ENCODE assay signal across 10 cellular contexts in the genomic region with DNA sequence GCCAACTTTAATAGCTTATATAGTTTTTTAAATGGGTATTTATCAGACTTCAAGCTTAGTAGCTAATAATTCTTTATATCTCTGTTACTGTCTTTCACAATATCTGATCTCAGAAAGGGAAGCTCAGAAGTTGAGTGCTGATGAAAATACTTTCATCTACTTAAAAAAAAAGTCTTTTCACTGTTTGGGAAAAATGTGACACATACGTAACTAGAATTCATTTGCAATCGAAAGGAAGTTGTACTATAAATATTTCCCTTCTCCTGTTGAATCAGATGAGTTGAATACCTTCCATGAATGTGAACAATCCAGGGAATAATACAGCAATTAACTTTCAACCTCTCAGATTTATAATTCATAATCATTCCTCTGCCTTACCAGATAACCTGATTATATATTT. TPM values are rescaled to one million over a fixed set of nuclear protein-coding genes. Genes with fewer than 3 reads are reported as not detected.
DNase-seq lines count a peak whose midpoint lies in the region; ATAC-seq, FAIRE-seq and TF ChIP-seq lines count a peak whose summit lies in the region.
"Had no signal": no experiment of that assay in that cellular context is flagged by ENCODE, and none has a peak within 500 bp of the region (broad histone marks: within the 10 kb centered on the region; RNA-seq: fewer than 3 reads in every experiment).

No MANE protein-coding gene starts in this region.

- no peak overlapping the region for H3K4me3 Mint-ChIP-seq in astrocyte (ENCODE audit: unreplicated experiment)

- POLR2A ChIA-PET in A673 (lab: Charles Lee; ENCODE audit: low non-redundant PET) = interaction anchor here (0.6 kb wide), 1 partner anchor 252 kb away, joined by 3 read pairs; no protein-coding TSS in a partner anchor

- H3K27me3 ChIP-seq in A673 (replicated peaks; ENCODE audit: insufficient read depth, low read depth, low read length, poor library complexity) (no peaks in the 10 kb centered on the region), astrocyte (ENCODE audit: insufficient read depth, low read length) (no peaks in the 10 kb centered on the region), trophoblast cell (ENCODE audit: insufficient read depth, low read length) (no peaks in the 10 kb centered on the region)
- H3K27me3 ChIP-seq: BLaER1 treated with 17β-estradiol and CSF1 and Interleukin-3, amounts not matched to agents 10 nM and 100 nM had no signal

- H3K27me3 Mint-ChIP-seq in astrocyte (ENCODE audit: low read depth, unreplicated experiment) = no peaks in the 10 kb centered on the region

- H3K4ac ChIP-seq in trophoblast cell (ENCODE audit: low read depth, low read length) = no peak overlapping the region

- no CpG with 5 or more reads among the region's 2 CpGs for WGBS in trophoblast cell (ENCODE audit: extremely low coverage, insufficient coverage, insufficient read length)

- no peak overlapping the region for H3K27ac Mint-ChIP-seq in astrocyte (ENCODE audit: unreplicated experiment)

- no peak overlapping the region for H3K9ac ChIP-seq in astrocyte (ENCODE audit: low read length)
- no peak overlapping the region for H3K9ac ChIP-seq in trophoblast cell (ENCODE audit: low read length)

- no peak overlapping the region for H4K8ac ChIP-seq in trophoblast cell (ENCODE audit: low read depth, low read length)

- TF ChIP-seq CTCF in A673 (conservative IDR thresholded peaks at IDR 0.05; ENCODE audit: low read depth, low read length) = no peak
- TF ChIP-seq CTCF in astrocyte (IDR thresholded peaks at IDR 0.05; ENCODE audit: insufficient read depth, low read depth, low read length) = no peak

- no peak for FAIRE-seq in astrocyte (lab: Jason Lieb, UNC)

- H3K4me3 ChIP-seq in A673 (ENCODE audit: low read depth, low read length, poor library complexity, severe bottlenecking) (peak overlapping the region; percentile 30), astrocyte (ENCODE audit: insufficient read depth, low read depth, low read length) (no peak overlapping the region), trophoblast cell (ENCODE audit: low read depth, low read length) (no peak overlapping the region)

- no peak overlapping the region for H2BK120ac ChIP-seq in trophoblast cell (ENCODE audit: insufficient read depth, low read length, poor library complexity)

- no peak overlapping the region for H2BK12ac ChIP-seq in trophoblast cell (ENCODE audit: low read length)

- ATAC-seq in GM18867 (IDR thresholded peaks at IDR 0.05; ENCODE audit: unreplicated experiment) = no peak

- H3K4me1 Mint-ChIP-seq in astrocyte (ENCODE audit: low read depth, unreplicated experiment) = peaks cover 27% of the 10 kb centered on the region

- CTCF ChIA-PET in A673 (lab: Charles Lee) = interaction anchor here (1.0 kb wide), 1 partner anchor 142 kb away, joined by 4 read pairs; no protein-coding TSS in a partner anchor

- H3K23ac ChIP-seq in trophoblast cell (ENCODE audit: low read length) = no peak overlapping the region

- H3K14ac ChIP-seq in trophoblast cell (ENCODE audit: low read length) = no peak overlapping the region

- H3K9me3 ChIP-seq in A673 (ENCODE audit: low read depth, low read length, poor library complexity, severe bottlenecking) = no peaks in the 10 kb centered on the region
- no peaks in the 10 kb centered on the region for H3K9me3 ChIP-seq in astrocyte (ENCODE audit: insufficient read depth, low read depth, low read length)
- no peaks in the 10 kb centered on the region for H3K9me3 ChIP-seq in trophoblast cell (ENCODE audit: insufficient read depth, low read depth, low read length)
- H3K9me3 ChIP-seq: BLaER1 treated with 17β-estradiol and CSF1 and Interleukin-3, amounts not matched to agents 10 nM and 100 nM had no signal

- peaks cover 19% of the 10 kb centered on the region for H3K36me3 ChIP-seq in A673 (ENCODE audit: insufficient read depth, low read length, poor library complexity, severe bottlenecking)
- H3K36me3 ChIP-seq in astrocyte (ENCODE audit: insufficient read depth, low read length) = no peaks in the 10 kb centered on the region
- no peaks in the 10 kb centered on the region for H3K36me3 ChIP-seq in trophoblast cell (ENCODE audit: control insufficient read depth in 1 of 2, insufficient read depth in 2 of 2, low read length in 2 of 2)
- H3K36me3 ChIP-seq: BLaER1 treated with 17β-estradiol and CSF1 and Interleukin-3, amounts not matched to agents 10 nM and 100 nM had no signal

- H3K36me3 Mint-ChIP-seq in astrocyte (ENCODE audit: low read depth, unreplicated experiment) = no peaks in the 10 kb centered on the region

- H3K27ac ChIP-seq in A673 (ENCODE audit: low read depth, low read length, poor library complexity, severe bottlenecking) (peak overlapping the region; percentile 52), astrocyte (ENCODE audit: low read depth, low read length) (no peak overlapping the region), trophoblast cell (ENCODE audit: low read depth, low read length) (no peak overlapping the region)
- H3K27ac ChIP-seq: BLaER1 treated with 17β-estradiol and CSF1 and Interleukin-3, amounts not matched to agents 10 nM and 100 nM had no signal

- H3K4me2 ChIP-seq in astrocyte (ENCODE audit: low read length) (no peak overlapping the region), trophoblast cell (ENCODE audit: low read length) (no peak overlapping the region)

- intact Hi-C loops in A673 (cut with micrococcal nuclease; ENCODE audit: unreplicated experiment) = loop anchor here (10.0 kb wide), 1 partner anchor 298 kb away; no protein-coding TSS in a partner anchor

- H3K79me1 ChIP-seq in trophoblast cell (ENCODE audit: low read length) = no peaks in the 10 kb centered on the region

- no peak overlapping the region for H2BK5ac ChIP-seq in trophoblast cell (ENCODE audit: low read depth, low read length, poor library complexity)

- H4K20me1 ChIP-seq in astrocyte (ENCODE audit: insufficient read depth, low read length) = no peaks in the 10 kb centered on the region
- H4K20me1 ChIP-seq: BLaER1 treated with 17β-estradiol and CSF1 and Interleukin-3, amounts not matched to agents 10 nM and 100 nM had no signal

- no peak overlapping the region for H2AK5ac ChIP-seq in trophoblast cell (ENCODE audit: low read length)

- no TSS peak for BruUV-seq in A673 (replicated peaks; lab: Mats Ljungman, UMichigan)

- no peak overlapping the region for H4K91ac ChIP-seq in trophoblast cell (ENCODE audit: low read depth, low read length)

- no peaks in the 10 kb centered on the region for H3K9me3 Mint-ChIP-seq in astrocyte (ENCODE audit: unreplicated experiment)

- H4K12ac ChIP-seq in trophoblast cell (ENCODE audit: low read depth, low read length) = no peak overlapping the region

- H2AFZ ChIP-seq in astrocyte (ENCODE audit: low read depth, low read length) (no peak overlapping the region), trophoblast cell (ENCODE audit: insufficient read depth, low read length, poor library complexity) (no peak overlapping the region)

- H3K79me2 ChIP-seq in astrocyte (ENCODE audit: insufficient read depth, low read length) (no peaks in the 10 kb centered on the region), trophoblast cell (ENCODE audit: control insufficient read depth, insufficient read depth, low read length, poor library complexity) (no peaks in the 10 kb centered on the region)

- H3K18ac ChIP-seq in trophoblast cell (ENCODE audit: low read length) = no peak overlapping the region

- peaks cover 22% of the 10 kb centered on the region for H3K4me1 ChIP-seq in A673 (ENCODE audit: insufficient read depth, low read length, poor library complexity, severe bottlenecking)
- peaks cover 17% of the 10 kb centered on the region for H3K4me1 ChIP-seq in astrocyte (ENCODE audit: insufficient read depth, low read length)
- no peaks in the 10 kb centered on the region for H3K4me1 ChIP-seq in trophoblast cell (ENCODE audit: control insufficient read depth in 1 of 2, insufficient read depth in 2 of 2, low read length in 2 of 2)

- DNase-seq in A673 (ENCODE audit: low spot score) = peak; percentile 24
- DNase-seq in ELR (ENCODE audit: low read depth) = peak; percentile 36
- peak; percentile 45 for DNase-seq in astrocyte (ENCODE audit: low read depth)
- DNase-seq in lung microvascular endothelial cell (ENCODE audit: low read depth in 2 of 2) = peak; percentile 51 to 53
- DNase-seq in HuH-7.5 (ENCODE audit: low spot score) = no peak
- DNase-seq in trophoblast cell = no peak
- DNase-seq: KG1, NCI-H187 treated with DMSO at 0.1 percent for 48 hours had no signal

RNA-seq across cellular contexts. Expression of a gene that starts 0.8 kb away (rescaled TPM):
- total RNA-seq in A673 (2021) = 26.2 and 27.0 TPM in 2 replicates
- total RNA-seq in astrocyte = 5.6 and 6.9 TPM in 2 replicates
- under 0.01 TPM in 1 of 2 replicates, not detected in the other for total RNA-seq in lung microvascular endothelial cell
- 1.4 and 1.7 TPM in 2 replicates for polyA plus RNA-seq in trophoblast cell (2013)

Comparison
In these comparisons a context has a peak if more than half of its experiments do, and no peak if none do; other contexts are left out.
1. DNase-seq: peak in A673 (single experiment), ELR (single experiment), astrocyte (single experiment) and lung microvascular endothelial cell (2 of 2); none in HuH-7.5 (single experiment) and trophoblast cell (0 of 2).